ENCODE assay signal across 20 cellular contexts in genomic region chr1:115826642-115827041, GRCh38. TPM values are rescaled to one million over a fixed set of nuclear protein-coding genes. Genes with fewer than 3 reads are reported as not detected.
DNase-seq lines count a peak whose midpoint lies in the region; ATAC-seq and TF ChIP-seq lines count a peak whose summit lies in the region.
"Had no signal": no experiment of that assay in that cellular context is flagged by ENCODE, and none has a peak within 500 bp of the region (broad histone marks: within the 10 kb centered on the region; RNA-seq: fewer than 3 reads in every experiment).

No MANE protein-coding gene starts in this region.

- H3K4me1 Mint-ChIP-seq in activated T-helper 17 cell treated with anti-CD3 and anti-CD28 coated beads, Interleukin-2, amount 50 U/mL, for 72 hours, result no peaks in the 10 kb centered on the region

- TF ChIP-seq CTCF in GM13977 (IDR thresholded peaks at IDR 0.05; ENCODE audit: extremely low read depth, insufficient read depth, missing control alignments), result no peak

- no peaks in the 10 kb centered on the region for H3K9me3 Mint-ChIP-seq in activated T-helper 17 cell treated with anti-CD3 and anti-CD28 coated beads, Interleukin-2, amount 50 U/mL, for 72 hours

- ATAC-seq in activated T-helper 17 cell treated with anti-CD3 and anti-CD28 coated beads, Interleukin-2, amount 50 U/mL, for 72 hours (replicated peaks), result no peak
- no peak for ATAC-seq in GM21515 (IDR thresholded peaks at IDR 0.05; ENCODE audit: unreplicated experiment)
- ATAC-seq: Panc1, Right ventricle myocardium inferior had no signal

- no peak overlapping the region for H3K4me3 Mint-ChIP-seq in activated T-helper 17 cell treated with anti-CD3 and anti-CD28 coated beads, Interleukin-2, amount 50 U/mL, for 72 hours
- H3K4me3 Mint-ChIP-seq: B cell; CD4-positive, CD25-positive, alpha-beta regulatory T cell had no signal

- no peaks in the 10 kb centered on the region for H3K36me3 Mint-ChIP-seq in activated T-helper 17 cell treated with anti-CD3 and anti-CD28 coated beads, Interleukin-2, amount 50 U/mL, for 72 hours (ENCODE audit: low read depth)
- H3K36me3 Mint-ChIP-seq: CD4-positive, CD25-positive, alpha-beta regulatory T cell had no signal

- H3K27ac Mint-ChIP-seq in activated T-helper 17 cell treated with anti-CD3 and anti-CD28 coated beads, Interleukin-2, amount 50 U/mL, for 72 hours, result no peak overlapping the region
- H3K27ac Mint-ChIP-seq: B cell had no signal

- in situ Hi-C loops in GM13977 (cut with MboI; ENCODE audit: low pct_unique_long_range_greater_than_20kb, low sequenced_read_pairs, unreplicated experiment), result no loop called here

- H3K27me3 Mint-ChIP-seq in activated T-helper 17 cell treated with anti-CD3 and anti-CD28 coated beads, Interleukin-2, amount 50 U/mL, for 72 hours, result peaks cover 48% of the 10 kb centered on the region

- DNase-seq in NCI-H82 (lab: John Stamatoyannopoulos, UW) (peak; percentile 37), NCI-H82 treated with DMSO at 0.1 percent for 48 hours (lab: John Stamatoyannopoulos, UW; ENCODE audit: unreplicated experiment) (no peak), OCI-M1 (lab: John Stamatoyannopoulos, UW) (peak; percentile 6), left kidney (ENCODE audit: low read depth, low spot score) (peak; percentile 60), GM13977 (ENCODE audit: low spot score) (no peak)
- no peak for DNase-seq in activated naive CD4-positive, alpha-beta T cell (lab: John Stamatoyannopoulos, UW)
- DNase-seq: CD4-positive, CD25-positive, alpha-beta regulatory T cell; DMS79; IMR-90; Karpas-422; MG63; NCI-H1092 treated with DMSO at 0.1 percent for 48 hours; NCI-H187 had no signal

RNA-seq across cellular contexts. Expression of gene NHLH2, which starts 14.3 kb away (rescaled TPM):
- not detected for total RNA-seq in activated T-helper 17 cell treated with anti-CD3 and anti-CD28 coated beads, Interleukin-2, amount 50 U/mL, for 72 hours
- total RNA-seq: B cell; CD4-positive, CD25-positive, alpha-beta regulatory T cell; HT1080; IMR-90; Right ventricle myocardium inferior had no signal

RNA-seq across cellular contexts. Expression of gene CASQ2, which starts 58.1 kb away (rescaled TPM):
- not detected for total RNA-seq in activated T-helper 17 cell treated with anti-CD3 and anti-CD28 coated beads, Interleukin-2, amount 50 U/mL, for 72 hours
- total RNA-seq: B cell; CD4-positive, CD25-positive, alpha-beta regulatory T cell; H1; HT1080; IMR-90 had no signal

Comparison
In these comparisons a context has a peak if more than half of its experiments do, and no peak if none do; other contexts are left out.
1. DNase-seq: peak in NCI-H82 (single experiment), OCI-M1 (single experiment) and left kidney (single experiment); none in NCI-H82 treated with DMSO at 0.1 percent for 48 hours (single experiment), GM13977 (single experiment) and activated naive CD4-positive, alpha-beta T cell (0 of 4).